In genomic region chr2:60476206-60476946, GRCh38 we compare ENCODE assay signal across 1 cellular context.
A peak's percentile ranks its signal among the peaks of the same experiment; 100 is the strongest.
TF ChIP-seq lines count a peak whose summit lies in the region.

No MANE protein-coding gene starts in this region.

TF ChIP-seq in HEK293, 187 proteins besides CTCF, POLR2A, EP300 and RAD21 (continued from another document):
- no peak for TF ChIP-seq ZNF654 (tag by site-specific recombination; IDR thresholded peaks at IDR 0.05; ENCODE audit: low read depth)
- no peak for TF ChIP-seq ZNF510 (tag by site-specific recombination; IDR thresholded peaks at IDR 0.05; ENCODE audit: insufficient replicate concordance)
- TF ChIP-seq ZNF558 (tag by site-specific recombination; IDR thresholded peaks at IDR 0.05): no peak
- TF ChIP-seq ZBTB17 (tag by site-specific recombination; IDR thresholded peaks at IDR 0.05): no peak
- TF ChIP-seq PRDM6 (tag by site-specific recombination; IDR thresholded peaks at IDR 0.05): peak; percentile 37; the same call in 1 of the 2 replicates
